In genomic region chr17:58529275-58529674, GRCh38 we compare ENCODE assay signal across 20 cellular contexts. TPM values are rescaled to one million over a fixed set of nuclear protein-coding genes. Genes with fewer than 3 reads are reported as not detected.
DNase-seq lines count a peak whose midpoint lies in the region; ATAC-seq and TF ChIP-seq lines count a peak whose summit lies in the region.
"Had no signal": no experiment of that assay in that cellular context is flagged by ENCODE, and none has a peak within 500 bp of the region (broad histone marks: within the 10 kb centered on the region; RNA-seq: fewer than 3 reads in every experiment).

No MANE protein-coding gene starts in this region.

- no peak overlapping the region for H2AK5ac ChIP-seq in mesenchymal stem cell (ENCODE audit: low read length, severe bottlenecking)

- no peak for DNase-seq in heart right ventricle
- no peak for DNase-seq in left ventricle myocardium superior
- no peak for DNase-seq in mesenchymal stem cell
- peak in 48 of 49 donors; percentile 18 to 86 (median 68) for DNase-seq in substantia nigra (lab: John Stamatoyannopoulos, UW)
- DNase-seq in SIG-M5 treated with dmso at 0.1 percent for 504 hours (lab: John Stamatoyannopoulos, UW; ENCODE audit: unreplicated experiment): no peak
- no peak for DNase-seq in HK-2 (ENCODE audit: unreplicated experiment)
- DNase-seq in activated T-cell treated with anti-CD3 and anti-CD28 coated beads, Interleukin-2, amount 50 U/mL, for 48 hours: no peak
- DNase-seq: activated CD8-positive, alpha-beta T cell treated with anti-CD3 and anti-CD28 coated beads for 36 hours; DMS153; immature natural killer cell; MG63; NCI-H1694 treated with DMSO at 0.1 percent for 48 hours; NCI-H226; RPMI8226; stimulated activated naive B cell treated with anti-CD40 and anti-IgM and Interleukin-4, amounts not matched to agents 10 μg/mL and 1 μg/mL and 100 μg/mL, for 72 hours; uterus had no signal

- H3K9me3 ChIP-seq in heart right ventricle: no peaks in the 10 kb centered on the region
- H3K9me3 ChIP-seq in mesenchymal stem cell (ENCODE audit: control insufficient read depth, low read length): no peaks in the 10 kb centered on the region
- H3K9me3 ChIP-seq: MG63, uterus had no signal

- peak overlapping the region in 1 of 2 experiments; percentile 25 for H3K18ac ChIP-seq in mesenchymal stem cell (ENCODE audit: low read depth in 1 of 2, low read length in 2 of 2)

- no peak for TF ChIP-seq CTCF in heart right ventricle (IDR thresholded peaks at IDR 0.05)

- H3K23ac ChIP-seq in mesenchymal stem cell (ENCODE audit: low read length in 2 of 2): no peak overlapping the region

- H4K8ac ChIP-seq in mesenchymal stem cell (ENCODE audit: low read length): no peak overlapping the region

- peak overlapping the region; percentile 16 for H4K91ac ChIP-seq in mesenchymal stem cell (ENCODE audit: low read length)

- no peak overlapping the region for H3K14ac ChIP-seq in mesenchymal stem cell (ENCODE audit: low read length in 2 of 2)

- no peak overlapping the region for H3K9ac ChIP-seq in mesenchymal stem cell (ENCODE audit: low read length)

- H3K79me1 ChIP-seq in mesenchymal stem cell (replicated peaks; ENCODE audit: low read length, poor library complexity, severe bottlenecking): no peaks in the 10 kb centered on the region

- H2BK12ac ChIP-seq in mesenchymal stem cell (ENCODE audit: low read length in 2 of 2): no peak overlapping the region

- intact Hi-C loops in heart right ventricle (cut with DNase I): loop anchor here in 6 of 10 donors (5.0 to 10.0 kb wide), 6 partner anchors 48 to 476 kb away; partner anchors contain the start of genes RAD51C (in 3 of the 6) and TEX14 (in 3 of the 6)
- intact Hi-C loops in left ventricle myocardium superior (cut with micrococcal nuclease): no loop called here

- H3K27ac ChIP-seq in heart right ventricle (peak overlapping the region in 9 of 10 donors; percentile 29 to 87 (median 66)), cingulate gyrus (ENCODE audit: low read depth, low read length) (peak overlapping the region; percentile 99), mesenchymal stem cell (ENCODE audit: low read length, poor library complexity, severe bottlenecking) (no peak overlapping the region), substantia nigra (ENCODE audit: low read depth, low read length, poor library complexity, severe bottlenecking) (peak overlapping the region; percentile 96)
- H3K27ac ChIP-seq: C4-2B had no signal

- H2BK5ac ChIP-seq in mesenchymal stem cell (ENCODE audit: low read depth, low read length, poor library complexity, severe bottlenecking): no peak overlapping the region

- H3K4me3 ChIP-seq in heart right ventricle (peak overlapping the region in 5 of 10 donors; percentile 21 to 38 (median 31)), mesenchymal stem cell (ENCODE audit: insufficient read depth in 1 of 2, low read depth in 1 of 2, low read length in 2 of 2) (no peak overlapping the region)
- H3K4me3 ChIP-seq: MG63, uterus had no signal

- H2BK15ac ChIP-seq in mesenchymal stem cell (ENCODE audit: low read depth, poor library complexity, severe bottlenecking): no peak overlapping the region

- ATAC-seq in heart right ventricle (peak in 1 of 8 donors; percentile 10), left ventricle myocardium superior (no peak)
- ATAC-seq: activated CD8-positive, alpha-beta T cell treated with anti-CD3 and anti-CD28 coated beads for 36 hours; esophagus mucosa; stimulated activated naive B cell treated with anti-CD40 and anti-IgM and Interleukin-4, amounts not matched to agents 10 μg/mL and 1 μg/mL and 100 μg/mL, for 72 hours had no signal

- no peak overlapping the region for H3K4me2 ChIP-seq in mesenchymal stem cell (ENCODE audit: low read length, poor library complexity, severe bottlenecking)

- WGBS in heart right ventricle, 2 donors: 45 to 70% methylated on average over 1 of the region's 1 CpG
- WGBS in mesenchymal stem cell: 29% methylated on average over 1 of the region's 1 CpG

- H2AFZ ChIP-seq in mesenchymal stem cell (ENCODE audit: low read depth, low read length): no peak overlapping the region

- H3K4ac ChIP-seq in mesenchymal stem cell (ENCODE audit: low read depth in 1 of 2, low read length in 2 of 2): no peak overlapping the region

- H3K27me3 ChIP-seq in heart right ventricle (peaks cover 0 to 19% (median 0%) of the 10 kb centered on the region in 7 donors), mesenchymal stem cell (ENCODE audit: control insufficient read depth in 1 of 2, insufficient read depth in 1 of 2, low read length in 2 of 2) (peaks cover 41 to 70% of the 10 kb centered on the region in 2 experiments)
- H3K27me3 ChIP-seq: uterus had no signal

- H3K4me1 ChIP-seq in heart right ventricle (peaks cover 7 to 85% (median 69%) of the 10 kb centered on the region in 9 donors), mesenchymal stem cell (ENCODE audit: control insufficient read depth, insufficient read depth, low read depth, low read length) (peaks cover 21% of the 10 kb centered on the region)
- H3K4me1 ChIP-seq: uterus had no signal

- H2BK120ac ChIP-seq in mesenchymal stem cell (ENCODE audit: low read depth, low read length): no peak overlapping the region

- H3K36me3 ChIP-seq in heart right ventricle (peaks cover 0 to 4% (median 0%) of the 10 kb centered on the region in 9 donors), mesenchymal stem cell (ENCODE audit: control insufficient read depth in 1 of 2, insufficient read depth in 2 of 2, low read depth in 1 of 2, low read length in 2 of 2) (no peaks in the 10 kb centered on the region)
- H3K36me3 ChIP-seq: MG63, uterus had no signal

RNA-seq across cellular contexts. Expression of gene MTMR4, which starts 14.8 kb away (rescaled TPM):
- total RNA-seq in heart right ventricle (10 to 100 TPM in 9 of 10 donors, 1 to 10 TPM in 1; 8.5 to 26.6 (median 17.1) TPM), left ventricle myocardium superior (12.6 TPM)
- polyA plus RNA-seq in heart right ventricle: 10 to 100 TPM in 1 of 2 donors, 1 to 10 TPM in 1; 9.6 to 12.3 TPM
- 13.8 TPM for polyA plus RNA-seq in mesenchymal stem cell (2013, experiment 1 of 2)
- polyA plus RNA-seq in mesenchymal stem cell (2013, experiment 2 of 2): 12.8 TPM

RNA-seq across cellular contexts. Expression of gene HSF5, which starts 41.1 kb away (rescaled TPM):
- total RNA-seq in heart right ventricle (under 1 TPM in 3 of 10 donors, not detected in 7; 0.04 to 0.14 (median 0.05) TPM), left ventricle myocardium superior (not detected)
- polyA plus RNA-seq in heart right ventricle: not detected
- 0.01 TPM for polyA plus RNA-seq in mesenchymal stem cell (2013, experiment 1 of 2)
- not detected for polyA plus RNA-seq in mesenchymal stem cell (2013, experiment 2 of 2)
- total RNA-seq: esophagus mucosa, glomerular endothelial cell had no signal

Comparison
In these comparisons a context has a peak if more than half of its experiments do, and no peak if none do; other contexts are left out.
1. DNase-seq: peak in substantia nigra (48 of 49); none in heart right ventricle (0 of 2), left ventricle myocardium superior (single experiment), mesenchymal stem cell (single experiment), SIG-M5 treated with dmso at 0.1 percent for 504 hours (single experiment), HK-2 (single experiment) and activated T-cell treated with anti-CD3 and anti-CD28 coated beads, Interleukin-2, amount 50 U/mL, for 48 hours (0 of 2).